ENCODE assay signal across 19 cellular contexts in genomic region chr4:37584087-37584486, GRCh38.
DNase-seq lines count a peak whose midpoint lies in the region; ATAC-seq, FAIRE-seq and TF ChIP-seq lines count a peak whose summit lies in the region.
"Had no signal": no experiment of that assay in that cellular context is flagged by ENCODE, and none has a peak within 500 bp of the region (broad histone marks: within the 10 kb centered on the region; RNA-seq: fewer than 3 reads in every experiment).

No MANE protein-coding gene starts in this region.

- H3K27ac Mint-ChIP-seq in neural progenitor cell = peak overlapping the region; percentile 33

- H4K20me1 ChIP-seq in HepG2 (ENCODE audit: insufficient read depth, low read length) = no peaks in the 10 kb centered on the region
- no peaks in the 10 kb centered on the region for H4K20me1 ChIP-seq in neural progenitor cell (ENCODE audit: low read depth)

- no TSS peak for BruUV-seq in HepG2 (replicated peaks; lab: Mats Ljungman, UMichigan)

- H3K27me3 Mint-ChIP-seq in neural progenitor cell (ENCODE audit: insufficient read depth, low read depth) = peaks cover 4% of the 10 kb centered on the region

- H3K4me3 ChIP-seq in HepG2 (replicated peaks in 1 of 3; ENCODE audit: insufficient read depth in 1 of 3, low read depth in 2 of 3, low read length in 3 of 3) (no peak overlapping the region), right lobe of liver (no peak overlapping the region), neural progenitor cell (no peak overlapping the region), upper lobe of left lung (no peak overlapping the region)

- TF ChIP-seq RAD21 in HepG2 (CRISPR knock-in tag; IDR thresholded peaks at IDR 0.05) = no peak

- DNase-seq in HepG2 (ENCODE audit: low spot score) (peak; percentile 45), right lobe of liver (no peak), neural progenitor cell (ENCODE audit: low spot score) (no peak), ureter (ENCODE audit: low spot score) (peak; percentile 70), CD1c-positive myeloid dendritic cell (ENCODE audit: extremely low spot score) (no peak), DMS79 treated with DMSO at 0.1 percent for 48 hours (lab: John Stamatoyannopoulos, UW) (no peak), upper lobe of left lung (no peak)
- DNase-seq: CD4-positive, CD25-positive, alpha-beta regulatory T cell; DND-41; GF-D8; MM.1S; NCI-H1105 treated with DMSO at 0.1 percent for 48 hours; NCI-H187; NCI-H510A; NCI-H82 had no signal

- TF ChIP-seq EP300 in HepG2 (IDR thresholded peaks at IDR 0.05; ENCODE audit: low read depth in 2 of 2, low read length in 2 of 2) = no peak
- no peak for TF ChIP-seq EP300 in HepG2 (CRISPR knock-in tag; IDR thresholded peaks at IDR 0.05; ENCODE audit: borderline replicate concordance)
- TF ChIP-seq EP300 in upper lobe of left lung (IDR thresholded peaks at IDR 0.05) = no peak

- in situ Hi-C loops in HepG2 (cut with HindIII; ENCODE audit: extremely low pct_ligation_motif_present, low pct_unique_long_range_greater_than_20kb) = no loop called here

- CTCF ChIA-PET in HepG2 (lab: Yijun Ruan, JAX; ENCODE audit: low intra/inter-chr PET ratio, low total read pairs) = no interaction called here

- TF ChIP-seq POLR2A in HepG2 (IDR thresholded peaks at IDR 0.05; ENCODE audit: insufficient read depth in 1 of 2, low read depth in 2 of 2, low read length in 2 of 2) (no peak), right lobe of liver (IDR thresholded peaks at IDR 0.05) (no peak), upper lobe of left lung (IDR thresholded peaks at IDR 0.05) (no peak)

- POLR2A ChIA-PET in HepG2 (lab: Yijun Ruan, JAX) = no interaction called here

- intact Hi-C loops in HepG2 (cut with micrococcal nuclease; ENCODE audit: unreplicated experiment) (no loop called here), right lobe of liver (cut with DNase I) (no loop called here)

- H3K27me3 ChIP-seq in HepG2 (ENCODE audit: control insufficient read depth in 1 of 2, insufficient read depth in 2 of 2, low read length in 2 of 2) (no peaks in the 10 kb centered on the region), right lobe of liver (no peaks in the 10 kb centered on the region), neural progenitor cell (no peaks in the 10 kb centered on the region), upper lobe of left lung (no peaks in the 10 kb centered on the region)

- H3K4me1 ChIP-seq in HepG2 (ENCODE audit: insufficient read depth, low read length) (peaks cover 18% of the 10 kb centered on the region), right lobe of liver (no peaks in the 10 kb centered on the region), neural progenitor cell (no peaks in the 10 kb centered on the region), upper lobe of left lung (peaks cover 0 to 2% (median 0%) of the 10 kb centered on the region in 4 donors)

- H3K9me3 ChIP-seq in HepG2 (ENCODE audit: low read length) (peaks cover 11% of the 10 kb centered on the region; the same call in 1 of the 2 replicates), right lobe of liver (no peaks in the 10 kb centered on the region), neural progenitor cell (ENCODE audit: low read depth) (no peaks in the 10 kb centered on the region), upper lobe of left lung (peaks cover 0 to 10% (median 0%) of the 10 kb centered on the region in 4 donors)

- H3K36me3 Mint-ChIP-seq in neural progenitor cell = peaks cover 1% of the 10 kb centered on the region

- H3F3A ChIP-seq in neural progenitor cell (ENCODE audit: low read depth) = no peaks in the 10 kb centered on the region

- WGBS in HepG2 (ENCODE audit: low lambda C conversion rate) = 51% methylated on average over 8 of the region's 8 CpGs
- WGBS in right lobe of liver (ENCODE audit: insufficient coverage, low coverage, low lambda C conversion rate, missing lambda C conversion rate) = 76% methylated on average over 8 of the region's 8 CpGs
- WGBS in upper lobe of left lung, 2 donors = 57 to 63% methylated on average over 8 of the region's 8 CpGs

- H3K79me2 ChIP-seq in HepG2 (ENCODE audit: insufficient read depth, low read length) = no peaks in the 10 kb centered on the region
- H3K79me2 ChIP-seq in neural progenitor cell (ENCODE audit: low read depth) = no peaks in the 10 kb centered on the region

- 0 out of 2 replicates have a peak overlapping the region, but pooled peaks have one; percentile 6 for H3K4me2 ChIP-seq in HepG2 (ENCODE audit: low read depth, low read length)
- no peak overlapping the region for H3K4me2 ChIP-seq in neural progenitor cell

- H2AFZ ChIP-seq in HepG2 (ENCODE audit: low read length) (no peak overlapping the region), neural progenitor cell (replicated peaks) (no peak overlapping the region)

- H3K9ac ChIP-seq in HepG2 (ENCODE audit: insufficient read depth, low read depth, low read length) (no peak overlapping the region), neural progenitor cell (no peak overlapping the region)

- H3K27ac ChIP-seq in HepG2 (ENCODE audit: extremely low read length, insufficient read depth, low read length) (no peak overlapping the region), right lobe of liver (no peak overlapping the region), neural progenitor cell (no peak overlapping the region), upper lobe of left lung (no peak overlapping the region)

- H3K4me3 Mint-ChIP-seq in neural progenitor cell = no peak overlapping the region
- H3K4me3 Mint-ChIP-seq: CD4-positive, CD25-positive, alpha-beta regulatory T cell had no signal

- no peaks in the 10 kb centered on the region for H3K36me3 ChIP-seq in HepG2 (replicated peaks in 1 of 2; ENCODE audit: control insufficient read depth in 1 of 2, insufficient read depth in 2 of 2, low read length in 2 of 2)
- H3K36me3 ChIP-seq in right lobe of liver = no peaks in the 10 kb centered on the region
- no peaks in the 10 kb centered on the region for H3K36me3 ChIP-seq in neural progenitor cell
- H3K36me3 ChIP-seq in upper lobe of left lung = no peaks in the 10 kb centered on the region

- TF ChIP-seq CTCF in HepG2 (CRISPR knock-in tag; IDR thresholded peaks at IDR 0.05) (no peak), right lobe of liver (IDR thresholded peaks at IDR 0.05) (no peak), neural progenitor cell (IDR thresholded peaks at IDR 0.05) (no peak), upper lobe of left lung (IDR thresholded peaks at IDR 0.05) (no peak)

- H3K4me1 Mint-ChIP-seq in neural progenitor cell = no peaks in the 10 kb centered on the region

- no peak for FAIRE-seq in HepG2 (lab: Jason Lieb, UNC)
- FAIRE-seq: A204.1, H54 had no signal

- ATAC-seq in HepG2 (peak; percentile 88), right lobe of liver (no peak), esophagus mucosa (peak; percentile 86), upper lobe of left lung (ENCODE audit: low FRiP score in 2 of 2) (no peak)
- ATAC-seq: Right ventricle myocardium inferior had no signal

- peaks cover 10% of the 10 kb centered on the region for H3K9me3 Mint-ChIP-seq in neural progenitor cell

TF ChIP-seq in HepG2, 621 proteins besides CTCF, POLR2A, EP300 and RAD21:
- no peak for TF ChIP-seq EHMT2 (IDR thresholded peaks at IDR 0.05; ENCODE audit: borderline replicate concordance, low read depth, low read length)
- TF ChIP-seq, protein P1, sequence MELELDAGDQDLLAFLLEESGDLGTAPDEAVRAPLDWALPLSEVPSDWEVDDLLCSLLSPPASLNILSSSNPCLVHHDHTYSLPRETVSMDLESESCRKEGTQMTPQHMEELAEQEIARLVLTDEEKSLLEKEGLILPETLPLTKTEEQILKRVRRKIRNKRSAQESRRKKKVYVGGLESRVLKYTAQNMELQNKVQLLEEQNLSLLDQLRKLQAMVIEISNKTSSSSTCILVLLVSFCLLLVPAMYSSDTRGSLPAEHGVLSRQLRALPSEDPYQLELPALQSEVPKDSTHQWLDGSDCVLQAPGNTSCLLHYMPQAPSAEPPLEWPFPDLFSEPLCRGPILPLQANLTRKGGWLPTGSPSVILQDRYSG (CRISPR knock-in tag; IDR thresholded peaks at IDR 0.05) = no peak
- no peak for TF ChIP-seq THAP8 (CRISPR knock-in tag; IDR thresholded peaks at IDR 0.05; ENCODE audit: borderline replicate concordance)
- TF ChIP-seq, protein P2, sequence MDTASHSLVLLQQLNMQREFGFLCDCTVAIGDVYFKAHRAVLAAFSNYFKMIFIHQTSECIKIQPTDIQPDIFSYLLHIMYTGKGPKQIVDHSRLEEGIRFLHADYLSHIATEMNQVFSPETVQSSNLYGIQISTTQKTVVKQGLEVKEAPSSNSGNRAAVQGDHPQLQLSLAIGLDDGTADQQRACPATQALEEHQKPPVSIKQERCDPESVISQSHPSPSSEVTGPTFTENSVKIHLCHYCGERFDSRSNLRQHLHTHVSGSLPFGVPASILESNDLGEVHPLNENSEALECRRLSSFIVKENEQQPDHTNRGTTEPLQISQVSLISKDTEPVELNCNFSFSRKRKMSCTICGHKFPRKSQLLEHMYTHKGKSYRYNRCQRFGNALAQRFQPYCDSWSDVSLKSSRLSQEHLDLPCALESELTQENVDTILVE (CRISPR knock-in tag; IDR thresholded peaks at IDR 0.05) = no peak
- TF ChIP-seq ZEB1 (IDR thresholded peaks at IDR 0.05; ENCODE audit: insufficient replicate concordance, low read depth) = no peak
- TF ChIP-seq KDM2A (CRISPR knock-in tag; IDR thresholded peaks at IDR 0.05; ENCODE audit: borderline replicate concordance, low read depth) = no peak
- TF ChIP-seq MIER2 (CRISPR knock-in tag; IDR thresholded peaks at IDR 0.05) = no peak
- TF ChIP-seq NFYC (CRISPR knock-in tag; IDR thresholded peaks at IDR 0.05) = no peak
- no peak for TF ChIP-seq PAF1 (CRISPR knock-in tag; IDR thresholded peaks at IDR 0.05)
- no peak for TF ChIP-seq GATA4 (IDR thresholded peaks at IDR 0.05; ENCODE audit: borderline replicate concordance, low read depth)
- no peak for TF ChIP-seq AGO2 (optimal IDR thresholded peaks at IDR 0.05; ENCODE audit: low read depth, low read length)
- TF ChIP-seq NR2C2 (CRISPR knock-in tag; IDR thresholded peaks at IDR 0.05; ENCODE audit: borderline replicate concordance) = no peak
- TF ChIP-seq SMARCE1 (IDR thresholded peaks at IDR 0.05; ENCODE audit: borderline replicate concordance) = no peak
- no peak for TF ChIP-seq ZNF331 (CRISPR knock-in tag; IDR thresholded peaks at IDR 0.05)

Comparison
In these comparisons a context has a peak if more than half of its experiments do, and no peak if none do; other contexts are left out.
1. ATAC-seq: peak in HepG2 (single experiment) and esophagus mucosa (single experiment); none in right lobe of liver (0 of 4) and upper lobe of left lung (0 of 2).
2. DNase-seq: peak in HepG2 (single experiment) and ureter (single experiment); none in right lobe of liver (0 of 3), neural progenitor cell (single experiment), CD1c-positive myeloid dendritic cell (single experiment), DMS79 treated with DMSO at 0.1 percent for 48 hours (single experiment) and upper lobe of left lung (0 of 2).